19 cellular contexts compared by ENCODE assay signal in genomic region chr20:34388678-34389077, GRCh38. TPM values are rescaled to one million over a fixed set of nuclear protein-coding genes. Genes with fewer than 3 reads are reported as not detected.
A peak's percentile ranks its signal among the peaks of the same experiment; 100 is the strongest.
DNase-seq lines count a peak whose midpoint lies in the region; ATAC-seq and TF ChIP-seq lines count a peak whose summit lies in the region.
"Had no signal": no experiment of that assay in that cellular context is flagged by ENCODE, and none has a peak within 500 bp of the region (broad histone marks: within the 10 kb centered on the region; RNA-seq: fewer than 3 reads in every experiment).

No MANE protein-coding gene starts in this region.

- H3K18ac ChIP-seq in mesendoderm (ENCODE audit: low read length): no peak overlapping the region

- CTCF ChIA-PET in GM10248 (lab: Yijun Ruan, JAX): no interaction called here

- no peak overlapping the region for H4K8ac ChIP-seq in mesendoderm (ENCODE audit: low read depth, low read length)

- TF ChIP-seq POLR2A in Peyer's patch (IDR thresholded peaks at IDR 0.05): no peak

- peaks cover 27% of the 10 kb centered on the region for H3K4me1 Mint-ChIP-seq in T-helper 17 cell
- H3K4me1 Mint-ChIP-seq in memory B cell: peaks cover 29% of the 10 kb centered on the region

- peaks cover 2% of the 10 kb centered on the region for H3K4me1 ChIP-seq in cardiac muscle cell (ENCODE audit: low read depth)
- H3K4me1 ChIP-seq in Peyer's patch: peaks cover 0 to 52% (median 2%) of the 10 kb centered on the region in 4 donors
- H3K4me1 ChIP-seq in mesendoderm (ENCODE audit: control insufficient read depth, low read depth, low read length): no peaks in the 10 kb centered on the region
- H3K4me1 ChIP-seq: uterus had no signal

- peaks cover 7% of the 10 kb centered on the region for H3K79me1 ChIP-seq in mesendoderm (ENCODE audit: low read length)

- ATAC-seq in Right ventricle myocardium inferior (no peak), T-helper 17 cell (no peak), memory B cell (ENCODE audit: low read depth) (no peak)
- ATAC-seq: activated CD8-positive, alpha-beta T cell treated with anti-CD3 and anti-CD28 coated beads, Interleukin-2, amount 10 ng/mL, durations not matched to agents 7 days and 5 days; gastroesophageal sphincter; K562 had no signal

- no peak overlapping the region for H3K23ac ChIP-seq in mesendoderm (ENCODE audit: low read length)

- H3K27me3 ChIP-seq in cardiac muscle cell (no peaks in the 10 kb centered on the region), Peyer's patch (no peaks in the 10 kb centered on the region), mesendoderm (ENCODE audit: insufficient read depth, low read length, poor library complexity) (no peaks in the 10 kb centered on the region)
- H3K27me3 ChIP-seq: gastroesophageal sphincter, uterus had no signal

- H3K36me3 ChIP-seq in cardiac muscle cell (peaks cover 7% of the 10 kb centered on the region), Peyer's patch (peaks cover 0 to 13% (median 0%) of the 10 kb centered on the region in 3 donors), mesendoderm (ENCODE audit: control insufficient read depth, insufficient read depth, low read length) (no peaks in the 10 kb centered on the region)
- H3K36me3 ChIP-seq: uterus had no signal

- H3K36me3 Mint-ChIP-seq in T-helper 17 cell (ENCODE audit: low read depth) (peaks cover 4% of the 10 kb centered on the region), memory B cell (peaks cover 13% of the 10 kb centered on the region)

- no peak overlapping the region for H2BK120ac ChIP-seq in mesendoderm (ENCODE audit: low read depth, low read length)

- POLR2A ChIA-PET in GM10248 (lab: Yijun Ruan, JAX): no interaction called here

- no peak overlapping the region for H3K9ac ChIP-seq in mesendoderm (ENCODE audit: low read length)

- H3K4me3 ChIP-seq in cardiac muscle cell: no peak overlapping the region
- H3K4me3 ChIP-seq in Peyer's patch: no peak overlapping the region
- no peak overlapping the region for H3K4me3 ChIP-seq in mesendoderm (ENCODE audit: low read length)
- H3K4me3 ChIP-seq: gastroesophageal sphincter, K562, uterus had no signal

- peaks cover 24% of the 10 kb centered on the region for H3K79me2 ChIP-seq in mesendoderm (ENCODE audit: control insufficient read depth, insufficient read depth, low read length)

- TF ChIP-seq CTCF in cardiac muscle cell (IDR thresholded peaks at IDR 0.05; ENCODE audit: low read depth, low read length): no peak
- no peak for TF ChIP-seq CTCF in GM10248 (IDR thresholded peaks at IDR 0.05; ENCODE audit: control extremely low read depth, extremely low read depth, low read depth, missing control alignments)
- TF ChIP-seq CTCF in Peyer's patch (IDR thresholded peaks at IDR 0.05): no peak

- DNase-seq in cardiac muscle cell (ENCODE audit: low read depth in 1 of 2, low spot score in 1 of 2) (no peak), Right ventricle myocardium inferior (ENCODE audit: missing footprints) (no peak), T-helper 17 cell (no peak), memory B cell (ENCODE audit: low spot score in 2 of 2) (no peak), GM10248 (ENCODE audit: extremely low spot score) (no peak), Peyer's patch (no peak), mesendoderm (no peak)
- DNase-seq in stimulated activated CD4-positive, alpha-beta T cell treated with anti-CD3 and anti-CD28 coated beads, Interleukin-1b, Interleukin-23, amount 100 ng/mL, for 48 hours: no peak
- DNase-seq: activated CD8-positive, alpha-beta T cell treated with anti-CD3 and anti-CD28 coated beads, Interleukin-2, amount 10 ng/mL, durations not matched to agents 7 days and 5 days; activated naive CD8-positive, alpha-beta T cell treated with anti-CD3 and anti-CD28 coated beads, Interleukin-2, amount 10 ng/mL, durations not matched to agents 7 days and 5 days; midbrain; NCI-H187; stimulated activated CD4-positive, alpha-beta T cell treated with anti-CD3 and anti-CD28 coated beads, Interleukin-4, amount 100 ng/mL, for 4 hours; uterus had no signal

- H3K9me3 ChIP-seq in cardiac muscle cell (ENCODE audit: low read depth): no peaks in the 10 kb centered on the region
- no peaks in the 10 kb centered on the region for H3K9me3 ChIP-seq in T-helper 17 cell (ENCODE audit: control insufficient read depth, low read length, poor library complexity, severe bottlenecking)
- no peaks in the 10 kb centered on the region for H3K9me3 ChIP-seq in Peyer's patch
- H3K9me3 ChIP-seq: gastroesophageal sphincter, uterus had no signal

- H3K9me3 Mint-ChIP-seq in memory B cell: no peaks in the 10 kb centered on the region
- H3K9me3 Mint-ChIP-seq: activated naive CD8-positive, alpha-beta T cell treated with anti-CD3 and anti-CD28 coated beads, Interleukin-2, amount 10 ng/mL, durations not matched to agents 7 days and 5 days; brain had no signal

- no peak overlapping the region for H3K4me2 ChIP-seq in mesendoderm (ENCODE audit: low read length)

- peak overlapping the region; percentile 63 for H3K27ac Mint-ChIP-seq in T-helper 17 cell
- H3K27ac Mint-ChIP-seq in memory B cell: peak overlapping the region; percentile 58
- H3K27ac Mint-ChIP-seq: activated naive CD8-positive, alpha-beta T cell treated with anti-CD3 and anti-CD28 coated beads, Interleukin-2, amount 10 ng/mL, durations not matched to agents 7 days and 5 days had no signal

- no peak overlapping the region for H2BK5ac ChIP-seq in mesendoderm (ENCODE audit: low read length)

- H3K27ac ChIP-seq in cardiac muscle cell: peak overlapping the region; percentile 51
- no peak overlapping the region for H3K27ac ChIP-seq in Peyer's patch
- no peak overlapping the region for H3K27ac ChIP-seq in mesendoderm (ENCODE audit: low read depth, low read length)
- H3K27ac ChIP-seq: C4-2B, gastroesophageal sphincter, uterus, VCaP had no signal

- H3K4me3 Mint-ChIP-seq in T-helper 17 cell (no peak overlapping the region), memory B cell (no peak overlapping the region)
- H3K4me3 Mint-ChIP-seq: activated CD8-positive, alpha-beta T cell treated with anti-CD3 and anti-CD28 coated beads, Interleukin-2, amount 10 ng/mL, durations not matched to agents 7 days and 5 days; activated naive CD8-positive, alpha-beta T cell treated with anti-CD3 and anti-CD28 coated beads, Interleukin-2, amount 10 ng/mL, durations not matched to agents 7 days and 5 days; brain had no signal

- no peak overlapping the region for H4K5ac ChIP-seq in mesendoderm (ENCODE audit: low read length)

- H2AK5ac ChIP-seq in mesendoderm (ENCODE audit: low read length): no peak overlapping the region

- intact Hi-C loops in Right ventricle myocardium inferior (cut with DNase I): no loop called here

- H3K4ac ChIP-seq in mesendoderm (ENCODE audit: low read depth, low read length): no peak overlapping the region

- H3K56ac ChIP-seq in mesendoderm (ENCODE audit: low read length): no peak overlapping the region

- H3K27me3 Mint-ChIP-seq in T-helper 17 cell (no peaks in the 10 kb centered on the region), memory B cell (no peaks in the 10 kb centered on the region)
- H3K27me3 Mint-ChIP-seq: activated naive CD8-positive, alpha-beta T cell treated with anti-CD3 and anti-CD28 coated beads, Interleukin-2, amount 10 ng/mL, durations not matched to agents 7 days and 5 days; brain had no signal

- no peak overlapping the region for H2BK15ac ChIP-seq in mesendoderm (replicated peaks; ENCODE audit: low read depth)

- no CpG with 5 or more reads among the region's 2 CpGs for WGBS in mesendoderm (ENCODE audit: extremely low coverage, insufficient coverage, low lambda C conversion rate)

RNA-seq across cellular contexts. Expression of gene ITCH, which starts 25.6 kb away (rescaled TPM):
- 31.0 and 39.2 TPM in 2 replicates for total RNA-seq in cardiac muscle cell
- 14.3 and 17.6 TPM in 2 replicates for polyA plus RNA-seq in cardiac muscle cell
- total RNA-seq in Right ventricle myocardium inferior: 39.8 TPM
- 10 to 100 TPM; 44.4 to 53.4 TPM for total RNA-seq in T-helper 17 cell
- 10 to 100 TPM; 43.6 to 69.3 (median 59.8) TPM for total RNA-seq in Peyer's patch
- 18.3 TPM for polyA plus RNA-seq in mesendoderm (2013, experiment 1 of 2)
- polyA plus RNA-seq in mesendoderm (2013, experiment 2 of 2): 18.5 TPM
